ENCODE assay signal across 9 cellular contexts in the genomic region with DNA sequence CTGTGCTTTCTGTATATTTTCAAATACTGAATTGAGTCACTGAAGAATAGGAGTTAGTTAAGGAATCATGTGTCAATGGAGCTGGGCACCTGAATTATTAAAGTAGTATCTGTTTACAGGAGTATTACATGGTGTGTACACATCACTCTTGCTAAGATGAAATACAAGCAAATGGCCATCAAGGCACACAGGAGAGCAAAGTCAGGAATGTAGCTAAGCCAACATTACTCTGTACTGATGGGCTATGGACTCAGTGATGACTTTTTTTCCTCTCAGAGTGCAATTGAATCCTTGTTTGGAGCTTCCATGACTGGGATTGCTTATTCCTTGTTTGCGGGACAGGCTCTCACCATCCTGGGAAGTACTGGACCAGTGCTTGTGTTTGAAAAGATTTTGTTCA.
"Had no signal": no experiment of that assay in that cellular context is flagged by ENCODE, and none has a peak within 500 bp of the region (broad histone marks: within the 10 kb centered on the region; RNA-seq: fewer than 3 reads in every experiment).

No MANE protein-coding gene starts in this region.

- FAIRE-seq: K562 had no signal

- H3K9me3 Mint-ChIP-seq: HFFc6 had no signal

- H3K36me3 ChIP-seq: HAP-1 had no signal

- ATAC-seq: HCT116, K562 had no signal

- H3K4me3 ChIP-seq: HAP-1, K562 had no signal

- H3K27ac Mint-ChIP-seq: HFFc6 had no signal

- H3K9me3 ChIP-seq: HAP-1 had no signal

- DNase-seq: GOT3, H7, HFFc6, IMR-90, KG1 had no signal

- H3K27ac ChIP-seq: HL-60 had no signal

- H3K4me3 Mint-ChIP-seq: HFFc6 had no signal
